In genomic region chr7:157113607-157114006, GRCh38 we compare ENCODE assay signal across 18 cellular contexts.
"Had no signal": no experiment of that assay in that cellular context is flagged by ENCODE, and none has a peak within 500 bp of the region (broad histone marks: within the 10 kb centered on the region; RNA-seq: fewer than 3 reads in every experiment).

No MANE protein-coding gene starts in this region.

- H3K4me3 ChIP-seq: esophagus squamous epithelium, left ventricle myocardium inferior, neural progenitor cell, pancreas, testis had no signal

- H3K27ac ChIP-seq: esophagus squamous epithelium, left ventricle myocardium inferior, neural progenitor cell, pancreas, testis had no signal

- H3K27me3 ChIP-seq: neural progenitor cell, pancreas, testis had no signal

- H3K9me3 Mint-ChIP-seq: effector memory CD8-positive, alpha-beta T cell; type B pancreatic cell had no signal

- H3K4me3 Mint-ChIP-seq: activated B cell treated with CpG ODN at 0.5 μM for 24 hours; activated T-cell treated with anti-CD3 and anti-CD28 coated beads, Interleukin-2, amount 50 U/mL, for 72 hours; brain; effector memory CD8-positive, alpha-beta T cell; immature natural killer cell; neural progenitor cell; type B pancreatic cell had no signal

- H3K36me3 ChIP-seq: esophagus squamous epithelium, left ventricle myocardium inferior, neural progenitor cell, pancreas had no signal

- DNase-seq: activated B cell treated with CpG ODN at 0.5 μM for 24 hours; activated gamma-delta T cell; activated T-cell treated with anti-CD3 and anti-CD28 coated beads, Interleukin-2, amount 50 U/mL, for 72 hours; anterior cingulate cortex; caudate nucleus; effector memory CD8-positive, alpha-beta T cell; esophagus squamous epithelium; immature natural killer cell; kidney glomerular epithelial cell; left ventricle myocardium inferior; pancreas; T-helper 1 cell; T-helper 9 cell; testis had no signal

- H3K4me2 ChIP-seq: neural progenitor cell had no signal

- H3K4me1 Mint-ChIP-seq: activated B cell treated with CpG ODN at 0.5 μM for 24 hours, brain, immature natural killer cell, neural progenitor cell had no signal

- H3K9me3 ChIP-seq: pancreas, testis had no signal

- H3K9ac ChIP-seq: neural progenitor cell had no signal

- H3K36me3 Mint-ChIP-seq: brain, neural progenitor cell, type B pancreatic cell had no signal

- H2AFZ ChIP-seq: neural progenitor cell had no signal

- ATAC-seq: activated T-cell treated with anti-CD3 and anti-CD28 coated beads, Interleukin-2, amount 50 U/mL, for 72 hours; effector memory CD8-positive, alpha-beta T cell; pancreas; sciatic nerve had no signal

- H3K27ac Mint-ChIP-seq: activated B cell treated with CpG ODN at 0.5 μM for 24 hours; activated T-cell treated with anti-CD3 and anti-CD28 coated beads, Interleukin-2, amount 50 U/mL, for 72 hours; brain; effector memory CD8-positive, alpha-beta T cell; immature natural killer cell; neural progenitor cell; type B pancreatic cell had no signal

- H3K4me1 ChIP-seq: esophagus squamous epithelium, left ventricle myocardium inferior, neural progenitor cell, pancreas, testis had no signal
